Comparison of ENCODE assay signal across 8 cellular contexts in genomic region chr19:29724102-29724641, GRCh38. TPM values are rescaled to one million over a fixed set of nuclear protein-coding genes. Genes with fewer than 3 reads are reported as not detected.
DNase-seq lines count a peak whose midpoint lies in the region; ATAC-seq and TF ChIP-seq lines count a peak whose summit lies in the region.

No MANE protein-coding gene starts in this region.

- H3K4me3 Mint-ChIP-seq in activated CD8-positive, alpha-beta T cell treated with anti-CD3 and anti-CD28 coated beads, Interleukin-2, amount 10 ng/mL, durations not matched to agents 7 days and 5 days, result peak overlapping the region; percentile 59

- no peak overlapping the region for H3K27ac Mint-ChIP-seq in activated CD8-positive, alpha-beta T cell treated with anti-CD3 and anti-CD28 coated beads, Interleukin-2, amount 10 ng/mL, durations not matched to agents 7 days and 5 days

- peaks cover 18% of the 10 kb centered on the region for H3K4me1 Mint-ChIP-seq in activated CD8-positive, alpha-beta T cell treated with anti-CD3 and anti-CD28 coated beads, Interleukin-2, amount 10 ng/mL, durations not matched to agents 7 days and 5 days (ENCODE audit: low read depth)

- H3K27me3 Mint-ChIP-seq in activated CD8-positive, alpha-beta T cell treated with anti-CD3 and anti-CD28 coated beads, Interleukin-2, amount 10 ng/mL, durations not matched to agents 7 days and 5 days (ENCODE audit: low read depth), result peaks cover 26% of the 10 kb centered on the region

- peak overlapping the region; percentile 32 for H3K4me3 ChIP-seq in fibroblast of the aortic adventitia (ENCODE audit: low read depth, low read length)
- H3K4me3 ChIP-seq in retinal pigment epithelial cell (ENCODE audit: low read length), result peak overlapping the region; percentile 45

- POLR2A ChIA-PET in activated CD8-positive, alpha-beta T cell treated with anti-CD3 and anti-CD28 coated beads, Interleukin-2, amount 10 ng/mL, durations not matched to agents 7 days and 5 days (lab: Charles Lee), result interaction anchor here (0.6 to 1.1 kb wide), 3 partner anchors 8 to 118 kb away, joined by 3 to 7 read pairs (median 5); partner anchors contain the start of gene POP4

- CTCF ChIA-PET in activated CD8-positive, alpha-beta T cell treated with anti-CD3 and anti-CD28 coated beads, Interleukin-2, amount 10 ng/mL, durations not matched to agents 7 days and 5 days (lab: Charles Lee), result interaction anchor here (1.0 to 3.5 kb wide), 5 partner anchors 9 to 148 kb away, joined by 3 to 35 read pairs (median 5); partner anchors contain the start of gene C19orf12

- no peaks in the 10 kb centered on the region for H3K36me3 Mint-ChIP-seq in activated CD8-positive, alpha-beta T cell treated with anti-CD3 and anti-CD28 coated beads, Interleukin-2, amount 10 ng/mL, durations not matched to agents 7 days and 5 days (ENCODE audit: low read depth)

- peak; percentile 82 for ATAC-seq in activated CD8-positive, alpha-beta T cell treated with anti-CD3 and anti-CD28 coated beads, Interleukin-2, amount 10 ng/mL, durations not matched to agents 7 days and 5 days
- no peak for ATAC-seq in HG03342 (IDR thresholded peaks at IDR 0.05; ENCODE audit: unreplicated experiment)
- ATAC-seq in HG03045 (IDR thresholded peaks at IDR 0.05; ENCODE audit: unreplicated experiment), result no peak

- no peaks in the 10 kb centered on the region for H3K9me3 Mint-ChIP-seq in activated CD8-positive, alpha-beta T cell treated with anti-CD3 and anti-CD28 coated beads, Interleukin-2, amount 10 ng/mL, durations not matched to agents 7 days and 5 days (ENCODE audit: insufficient read depth)

- TF ChIP-seq CTCF in fibroblast of the aortic adventitia (IDR thresholded peaks at IDR 0.05; ENCODE audit: insufficient read depth, low read length), result no peak
- TF ChIP-seq CTCF in retinal pigment epithelial cell (conservative IDR thresholded peaks at IDR 0.05; ENCODE audit: low read depth, low read length), result peak; percentile 26

- peak; percentile 28 for DNase-seq in NCI-H345 (lab: John Stamatoyannopoulos, UW)
- DNase-seq in NCI-H345 treated with DMSO at 0.1 percent for 48 hours (lab: John Stamatoyannopoulos, UW; ENCODE audit: unreplicated experiment), result no peak
- DNase-seq in activated CD8-positive, alpha-beta T cell treated with anti-CD3 and anti-CD28 coated beads, Interleukin-2, amount 10 ng/mL, durations not matched to agents 7 days and 5 days, result peak; percentile 55
- no peak for DNase-seq in fibroblast of the aortic adventitia (ENCODE audit: low read depth)
- DNase-seq in retinal pigment epithelial cell (ENCODE audit: low read depth), result no peak
- no peak for DNase-seq in HPDE6-E6E7 (ENCODE audit: extremely low spot score)

RNA-seq across cellular contexts. Expression of gene C19orf12, which starts 9.1 kb away (rescaled TPM):
- total RNA-seq in activated CD8-positive, alpha-beta T cell treated with anti-CD3 and anti-CD28 coated beads, Interleukin-2, amount 10 ng/mL, durations not matched to agents 7 days and 5 days, result 10 to 100 TPM; 38.7 to 41.0 TPM
- total RNA-seq in fibroblast of the aortic adventitia (ENCODE audit: low replicate concordance), result 10.1 and 24.0 TPM in 2 replicates

RNA-seq across cellular contexts. Expression of gene PLEKHF1, which starts 58.9 kb away (rescaled TPM):
- 10 to 100 TPM; 46.0 to 47.7 TPM for total RNA-seq in activated CD8-positive, alpha-beta T cell treated with anti-CD3 and anti-CD28 coated beads, Interleukin-2, amount 10 ng/mL, durations not matched to agents 7 days and 5 days
- 29.4 and 49.8 TPM in 2 replicates for total RNA-seq in fibroblast of the aortic adventitia (ENCODE audit: low replicate concordance)

Comparison
In these comparisons a context has a peak if more than half of its experiments do, and no peak if none do; other contexts are left out.
1. DNase-seq: peak in NCI-H345 (single experiment) and activated CD8-positive, alpha-beta T cell treated with anti-CD3 and anti-CD28 coated beads, Interleukin-2, amount 10 ng/mL, durations not matched to agents 7 days and 5 days (single experiment); none in NCI-H345 treated with DMSO at 0.1 percent for 48 hours (single experiment), fibroblast of the aortic adventitia (single experiment), retinal pigment epithelial cell (single experiment) and HPDE6-E6E7 (single experiment).